In genomic region chr18:23437357-23438045, GRCh38 we compare ENCODE assay signal across 8 cellular contexts. TPM values are rescaled to one million over a fixed set of nuclear protein-coding genes. Genes with fewer than 3 reads are reported as not detected.
DNase-seq lines count a peak whose midpoint lies in the region; ATAC-seq and TF ChIP-seq lines count a peak whose summit lies in the region.

No MANE protein-coding gene starts in this region.

- no peaks in the 10 kb centered on the region for H3K9me3 ChIP-seq in lung (ENCODE audit: control insufficient read depth in 2 of 2, insufficient read depth in 1 of 2, low read length in 1 of 2)

- peak; percentile 59 for DNase-seq in CD14-positive monocyte (ENCODE audit: low spot score)
- DNase-seq in NCI-H774 (lab: John Stamatoyannopoulos, UW): peak; percentile 66
- peak; percentile 32 to 67 for DNase-seq in activated CD8-positive, alpha-beta memory T cell treated with anti-CD3 and anti-CD28 coated beads for 1 hour (ENCODE audit: extremely low read depth in 1 of 2, low read depth in 1 of 2)
- peak; percentile 78 for DNase-seq in effector CD4-positive, alpha-beta T cell
- peak; percentile 89 for DNase-seq in lung (ENCODE audit: low spot score)
- DNase-seq in stimulated activated CD4-positive, alpha-beta T cell treated with anti-CD3 and anti-CD28 coated beads, TNF-alpha, amount 100 ng/mL, for 24 hours (ENCODE audit: low read depth in 3 of 3): peak; percentile 56 to 81 (median 64)

- TF ChIP-seq POLR2A in GM19193 (IDR thresholded peaks at IDR 0.05; ENCODE audit: extremely low read depth, insufficient read depth, insufficient read length): peak; percentile 53

- H3K4me3 ChIP-seq in lung: peak overlapping the region; percentile 75

- H3K4me1 Mint-ChIP-seq in CD14-positive monocyte: peaks cover 19% of the 10 kb centered on the region

- H3K27ac Mint-ChIP-seq in CD14-positive monocyte: peak overlapping the region; percentile 13 to 83 (median 72)

- no peaks in the 10 kb centered on the region for H3K36me3 Mint-ChIP-seq in CD14-positive monocyte

- peak overlapping the region; percentile 18 to 47 for H3K27ac ChIP-seq in lung (ENCODE audit: low read depth in 1 of 2, low read length in 1 of 2)

- 0% methylated on average over 40 to 42 of the region's 42 CpGs for WGBS in lung, 2 donors

- H3K4me3 Mint-ChIP-seq in CD14-positive monocyte: peak overlapping the region; percentile 88 to 93

- peaks cover 0 to 3% of the 10 kb centered on the region in 2 donors for H3K4me1 ChIP-seq in lung (ENCODE audit: control insufficient read depth in 2 of 2, insufficient read depth in 2 of 2, low read length in 2 of 2)

- peaks cover 0 to 3% (median 0%) of the 10 kb centered on the region in 3 donors for H3K27me3 Mint-ChIP-seq in CD14-positive monocyte (ENCODE audit: low read depth in 3 of 3)

- no peaks in the 10 kb centered on the region for H3K36me3 ChIP-seq in lung (ENCODE audit: control insufficient read depth in 2 of 2, insufficient read depth in 2 of 2, low read length in 2 of 2)

- intact Hi-C loops in CD14-positive monocyte (cut with micrococcal nuclease): no loop called here

- H3K27me3 ChIP-seq in lung (ENCODE audit: control insufficient read depth, insufficient read depth): no peaks in the 10 kb centered on the region

- TF ChIP-seq CTCF in CD14-positive monocyte (IDR thresholded peaks at IDR 0.05) (no peak), lung (IDR thresholded peaks at IDR 0.05; ENCODE audit: control extremely low read depth, extremely low read depth) (no peak)

- ATAC-seq in HG03439 (IDR thresholded peaks at IDR 0.05; ENCODE audit: unreplicated experiment) (peak; percentile 84), lung (ENCODE audit: insufficient read depth, low FRiP score) (peak; percentile 97)

- no peaks in the 10 kb centered on the region for H3K9me3 Mint-ChIP-seq in CD14-positive monocyte

RNA-seq across cellular contexts. Expression of gene RIOK3, which starts 15.6 kb away (rescaled TPM):
- polyA plus RNA-seq in CD14-positive monocyte (10 to 100 TPM; 50.9 to 62.2 TPM), lung (10 to 100 TPM; 35.6 to 46.9 TPM)
- total RNA-seq in lung: 10 to 100 TPM; 61.4 to 83.0 TPM

Comparison
In these comparisons a context has a peak if more than half of its experiments do, and no peak if none do; other contexts are left out.
1. Peak in every context shown above with its lines: DNase-seq, ATAC-seq, H3K4me3 ChIP-seq and H3K27ac ChIP-seq.